In genomic region chr7:25946181-25946580, GRCh38 we compare ENCODE assay signal across 27 cellular contexts.
"Had no signal": no experiment of that assay in that cellular context is flagged by ENCODE, and none has a peak within 500 bp of the region (broad histone marks: within the 10 kb centered on the region; RNA-seq: fewer than 3 reads in every experiment).

No MANE protein-coding gene starts in this region.

- H3K9me3 ChIP-seq: lower lobe of right lung, psoas muscle, spleen, thoracic aorta, tibial nerve, upper lobe of right lung, uterus had no signal

- H3K27me3 ChIP-seq: uterus had no signal

- H3K4me3 ChIP-seq: dorsolateral prefrontal cortex, lower lobe of right lung, psoas muscle, skin epidermis, spleen, thoracic aorta, tibial nerve, upper lobe of right lung, uterus had no signal

- DNase-seq: dorsolateral prefrontal cortex; effector CD4-positive, alpha-beta T cell; foreskin melanocyte; hypothalamus; immature natural killer cell; islet precursor cell; kidney glomerular epithelial cell; left colon; left ventricle myocardium superior; lower lobe of right lung; naive thymus-derived CD8-positive, alpha-beta T cell; nephron progenitor cell; nucleus accumbens; posterior cingulate gyrus; psoas muscle; right cardiac atrium; spleen; stimulated activated CD4-positive, alpha-beta T cell treated with anti-CD3 and anti-CD28 coated beads, Interleukin-4, amount 100 ng/mL, for 4 hours; stimulated activated naive CD8-positive, alpha-beta T cell treated with anti-CD3 and anti-CD28 coated beads, Interleukin-15, Interleukin-2, amounts not matched to agents 100 U/mL and 50 U/mL, for 24 hours; upper lobe of right lung; uterus had no signal

- H3K4me1 ChIP-seq: psoas muscle had no signal

- H3K36me3 ChIP-seq: lower lobe of right lung, spleen, thoracic aorta, tibial nerve, upper lobe of right lung, uterus had no signal

- ATAC-seq: esophagus mucosa; left colon; left ventricle myocardium superior; lower lobe of right lung; naive thymus-derived CD8-positive, alpha-beta T cell; psoas muscle; right cardiac atrium; stimulated activated memory B cell treated with anti-CD40 and anti-IgM and Interleukin-4, amounts not matched to agents 10 μg/mL and 1 μg/mL and 100 μg/mL, for 72 hours; stimulated activated naive CD8-positive, alpha-beta T cell treated with anti-CD3 and anti-CD28 coated beads, Interleukin-15, Interleukin-2, amounts not matched to agents 100 U/mL and 50 U/mL, for 24 hours; upper lobe of right lung had no signal

- H3K27ac ChIP-seq: dorsolateral prefrontal cortex, lower lobe of right lung, psoas muscle, spleen, thoracic aorta, tibial nerve, upper lobe of right lung, uterus had no signal

- FAIRE-seq: colon had no signal
